In genomic region chr4:931960-932712, GRCh38 we compare ENCODE assay signal across 8 cellular contexts. TPM values are rescaled to one million over a fixed set of nuclear protein-coding genes. Genes with fewer than 3 reads are reported as not detected.
DNase-seq lines count a peak whose midpoint lies in the region; ATAC-seq, FAIRE-seq and TF ChIP-seq lines count a peak whose summit lies in the region.

Gene GAK, minus strand, starts transcription at chr4:932316. Its CDS starts 129 bp downstream, at chr4:932187.
Gene TMEM175, plus strand, starts transcription at chr4:932460. Its CDS starts 15,280 bp downstream, at chr4:947740.

- intact Hi-C loops in Caco-2 (cut with micrococcal nuclease; ENCODE audit: unreplicated experiment): loop anchor here (5.0 kb wide), 2 partner anchors 40 to 60 kb away; partner anchors contain the start of genes DGKQ and SLC26A1

- peak within 1 kb of the TSS; percentile 86 for H3K4me3 Mint-ChIP-seq in Caco-2 (ENCODE audit: unreplicated experiment)
- peak within 1 kb of the TSS; percentile 97 for H3K4me3 Mint-ChIP-seq in activated CD8-positive, alpha-beta memory T cell treated with anti-CD3 and anti-CD28 coated beads, Interleukin-2, amount 10 ng/mL, durations not matched to agents 7 days and 5 days

- H2AK5ac ChIP-seq in H1 (ENCODE audit: low read depth, low read length): no peak within 1 kb of the TSS
- no peak within 1 kb of the TSS for H2AK5ac ChIP-seq in mesenchymal stem cell (ENCODE audit: low read length, severe bottlenecking)

- H3K23ac ChIP-seq in H1 (ENCODE audit: insufficient read length) (no peak within 1 kb of the TSS), mesenchymal stem cell (ENCODE audit: low read length in 2 of 2) (peak within 1 kb of the TSS; percentile 96 to 98)

- peak within 1 kb of the TSS; percentile 75 for H3K27ac ChIP-seq in H1 (ENCODE audit: low read depth, low read length)
- peak within 1 kb of the TSS; percentile 46 for H3K27ac ChIP-seq in mesenchymal stem cell (ENCODE audit: low read length, poor library complexity, severe bottlenecking)

- peaks cover 16 to 39% of the 10 kb centered on the region in 2 experiments for H3K79me2 ChIP-seq in H1 (ENCODE audit: control insufficient read depth in 1 of 2, insufficient read depth in 2 of 2, low read length in 2 of 2)

- H3K27me3 ChIP-seq in Caco-2 (replicated peaks; ENCODE audit: control insufficient read depth, insufficient read depth, low read length): no peaks in the 10 kb centered on the region
- no peaks in the 10 kb centered on the region for H3K27me3 ChIP-seq in H1 (replicated peaks in 1 of 4; ENCODE audit: control insufficient read depth in 3 of 4, extremely low read depth in 1 of 4, insufficient read depth in 3 of 4, low read length in 3 of 4)
- no peaks in the 10 kb centered on the region for H3K27me3 ChIP-seq in mesenchymal stem cell (ENCODE audit: control insufficient read depth in 1 of 2, insufficient read depth in 1 of 2, low read length in 2 of 2)

- no peak for TF ChIP-seq EP300 in H1 (IDR thresholded peaks at IDR 0.05; ENCODE audit: borderline replicate concordance in 1 of 2, low read depth in 2 of 2, low read length in 2 of 2)

- peaks cover 10% of the 10 kb centered on the region for H3K4me1 Mint-ChIP-seq in Caco-2 (ENCODE audit: low read depth, unreplicated experiment)
- H3K4me1 Mint-ChIP-seq in activated CD8-positive, alpha-beta memory T cell treated with anti-CD3 and anti-CD28 coated beads, Interleukin-2, amount 10 ng/mL, durations not matched to agents 7 days and 5 days: peaks cover 41% of the 10 kb centered on the region

- peaks cover 14% of the 10 kb centered on the region; the same call in 1 of the 2 replicates for H3K23me2 ChIP-seq in H1 (ENCODE audit: low read depth, low read length)

- H3K36me3 ChIP-seq in Caco-2 (ENCODE audit: control insufficient read depth, insufficient read depth, low read length): no peaks in the 10 kb centered on the region
- H3K36me3 ChIP-seq in H1 (ENCODE audit: control insufficient read depth in 2 of 4, insufficient read depth in 4 of 4, low read length in 3 of 4): no peaks in the 10 kb centered on the region
- H3K36me3 ChIP-seq in mesenchymal stem cell (ENCODE audit: control insufficient read depth in 1 of 2, insufficient read depth in 2 of 2, low read depth in 1 of 2, low read length in 2 of 2): peaks cover 0 to 10% of the 10 kb centered on the region in 2 experiments

- peak within 1 kb of the TSS; percentile 92 for H2BK5ac ChIP-seq in H1 (ENCODE audit: low read depth, low read length)
- H2BK5ac ChIP-seq in mesenchymal stem cell (ENCODE audit: low read depth, low read length, poor library complexity, severe bottlenecking): no peak within 1 kb of the TSS

- TF ChIP-seq POLR2A in H1 (IDR thresholded peaks at IDR 0.05; ENCODE audit: control extremely low read depth in 1 of 2, low read depth in 2 of 2, low read length in 2 of 2): peak in 1 of 2 experiments; percentile 84; a peak in 2 of 3 replicates

- CTCF ChIA-PET in Caco-2 (lab: Charles Lee) (interaction anchor here (0.5 to 1.2 kb wide), 6 partner anchors 55 to 761 kb away, joined by 3 to 11 read pairs (median 3); partner anchors contain the start of genes FGFRL1, IDUA and RNF212), H1 (lab: Charles Lee; ENCODE audit: partially characterized antibody) (interaction anchor here (0.6 to 1.7 kb wide), 6 partner anchors 10 to 478 kb away, joined by 3 to 4 read pairs (median 4); no protein-coding TSS in a partner anchor)
- CTCF ChIA-PET in activated CD8-positive, alpha-beta memory T cell treated with anti-CD3 and anti-CD28 coated beads, Interleukin-2, amount 10 ng/mL, durations not matched to agents 7 days and 5 days (lab: Charles Lee): interaction anchor here (0.8 to 4.0 kb wide), 5 partner anchors 54 to 219 kb away, joined by 3 to 26 read pairs (median 3); partner anchors contain the start of gene IDUA

- H3K14ac ChIP-seq in H1 (ENCODE audit: insufficient read length) (no peak within 1 kb of the TSS), mesenchymal stem cell (ENCODE audit: low read length in 2 of 2) (peak within 1 kb of the TSS; percentile 80 to 95)

- H3K4me3 ChIP-seq in Caco-2 (ENCODE audit: low read depth, low read length): peak within 1 kb of the TSS; percentile 82
- peak within 1 kb of the TSS; percentile 86 to 96 (median 90) for H3K4me3 ChIP-seq in H1 (ENCODE audit: extremely low read depth in 1 of 4, insufficient read depth in 2 of 4, low read depth in 3 of 4, low read length in 4 of 4)
- H3K4me3 ChIP-seq in mesenchymal stem cell (ENCODE audit: insufficient read depth in 1 of 2, low read depth in 1 of 2, low read length in 2 of 2): peak within 1 kb of the TSS; percentile 89 to 95

- H4K8ac ChIP-seq in H1 (ENCODE audit: extremely low read depth, insufficient read depth, low read length): peak within 1 kb of the TSS; percentile 95
- peak within 1 kb of the TSS; percentile 92 for H4K8ac ChIP-seq in mesenchymal stem cell (ENCODE audit: low read length)

- no TSS peak for BruUV-seq in Caco-2 (replicated peaks; lab: Mats Ljungman, UMichigan)

- H3K27ac Mint-ChIP-seq in Caco-2 (ENCODE audit: unreplicated experiment): peak within 1 kb of the TSS; percentile 92
- H3K27ac Mint-ChIP-seq in activated CD8-positive, alpha-beta memory T cell treated with anti-CD3 and anti-CD28 coated beads, Interleukin-2, amount 10 ng/mL, durations not matched to agents 7 days and 5 days: peak within 1 kb of the TSS; percentile 97

- no peak within 1 kb of the TSS for H2BK15ac ChIP-seq in H1 (ENCODE audit: low read length)
- H2BK15ac ChIP-seq in mesenchymal stem cell (ENCODE audit: low read depth, poor library complexity, severe bottlenecking): peak within 1 kb of the TSS; percentile 97

- TF ChIP-seq CTCF in Caco-2 (IDR thresholded peaks at IDR 0.05; ENCODE audit: insufficient read depth in 1 of 2, low read depth in 1 of 2, low read length in 1 of 2, severe bottlenecking in 1 of 2, unreplicated experiment in 1 of 2) (no peak), H1 (IDR thresholded peaks at IDR 0.05; ENCODE audit: control extremely low read depth in 1 of 3, insufficient read depth in 1 of 3, low read depth in 1 of 3, low read length in 3 of 3) (no peak; a peak in 1 of 4 replicates)

- no peak for FAIRE-seq in H1 (lab: Jason Lieb, UNC)

- WGBS in H1 (ENCODE audit: extremely low coverage in 1 of 2, insufficient coverage in 1 of 2, insufficient read length in 1 of 2, insufficient replicate concordance in 2 of 2, low coverage in 1 of 2, low lambda C conversion rate in 2 of 2, missing lambda C conversion rate in 1 of 2), 2 experiments: 1% methylated on average over 86 of the region's 99 CpGs; no CpG with 5 or more reads in 1 of the 2 experiments
- under 1% methylated on average over 97 of the region's 99 CpGs for WGBS in mesenchymal stem cell

- peak within 1 kb of the TSS; percentile 77 to 97 (median 84) for H3K9ac ChIP-seq in H1 (replicated peaks in 1 of 4; ENCODE audit: extremely low read depth in 1 of 4, low read depth in 3 of 4, low read length in 3 of 4)
- H3K9ac ChIP-seq in mesenchymal stem cell (ENCODE audit: low read length): peak within 1 kb of the TSS; percentile 96

- no peaks in the 10 kb centered on the region for H3K9me3 ChIP-seq in Caco-2
- H3K9me3 ChIP-seq in H1 (ENCODE audit: insufficient read depth in 2 of 2, low read depth in 1 of 2, low read length in 1 of 2): no peaks in the 10 kb centered on the region
- H3K9me3 ChIP-seq in mesenchymal stem cell (ENCODE audit: control insufficient read depth, low read length): no peaks in the 10 kb centered on the region

- ATAC-seq in GM21390 (IDR thresholded peaks at IDR 0.05; ENCODE audit: unreplicated experiment): peak; percentile 87
- ATAC-seq in activated CD8-positive, alpha-beta memory T cell treated with anti-CD3 and anti-CD28 coated beads, Interleukin-2, amount 10 ng/mL, durations not matched to agents 7 days and 5 days: peak; percentile 93

- peak within 1 kb of the TSS; percentile 91 for H3K4ac ChIP-seq in H1 (replicated peaks; ENCODE audit: insufficient read length, low read depth, low read length)
- peak within 1 kb of the TSS; percentile 75 to 99 for H3K4ac ChIP-seq in mesenchymal stem cell (ENCODE audit: low read depth in 1 of 2, low read length in 2 of 2)

- H3K4me1 ChIP-seq in Caco-2 (peaks cover 11% of the 10 kb centered on the region), H1 (replicated peaks in 1 of 4; ENCODE audit: control insufficient read depth in 3 of 4, insufficient read depth in 4 of 4, low read length in 3 of 4) (peaks cover 0 to 8% (median 4%) of the 10 kb centered on the region in 4 experiments; a peak in 4 of 7 replicates), mesenchymal stem cell (ENCODE audit: control insufficient read depth, insufficient read depth, low read depth, low read length) (peaks cover 23% of the 10 kb centered on the region)

- peak within 1 kb of the TSS; percentile 77 for H4K5ac ChIP-seq in H1 (ENCODE audit: insufficient read length, low read depth, low read length)

- H2BK120ac ChIP-seq in H1 (replicated peaks; ENCODE audit: low read depth, low read length): no peak within 1 kb of the TSS
- no peak within 1 kb of the TSS for H2BK120ac ChIP-seq in mesenchymal stem cell (ENCODE audit: low read depth, low read length)

- H3K4me2 ChIP-seq in H1 (ENCODE audit: insufficient read depth in 1 of 2, low read depth in 2 of 2, low read length in 2 of 2) (peak within 1 kb of the TSS; percentile 61 to 97), mesenchymal stem cell (ENCODE audit: low read length, poor library complexity, severe bottlenecking) (peak within 1 kb of the TSS; percentile 100)

- no peak for TF ChIP-seq RAD21 in H1 (IDR thresholded peaks at IDR 0.05 in 1 of 2, conservative IDR thresholded peaks at IDR 0.05 in 1 of 2; ENCODE audit: low read depth in 2 of 2, low read length in 2 of 2)

- H3K27me3 Mint-ChIP-seq in Caco-2 (ENCODE audit: insufficient read depth, unreplicated experiment): no peaks in the 10 kb centered on the region
- no peaks in the 10 kb centered on the region for H3K27me3 Mint-ChIP-seq in activated CD8-positive, alpha-beta memory T cell treated with anti-CD3 and anti-CD28 coated beads, Interleukin-2, amount 10 ng/mL, durations not matched to agents 7 days and 5 days

- no peaks in the 10 kb centered on the region for H3K9me3 Mint-ChIP-seq in Caco-2 (ENCODE audit: unreplicated experiment)
- no peaks in the 10 kb centered on the region for H3K9me3 Mint-ChIP-seq in activated CD8-positive, alpha-beta memory T cell treated with anti-CD3 and anti-CD28 coated beads, Interleukin-2, amount 10 ng/mL, durations not matched to agents 7 days and 5 days (ENCODE audit: low read depth)

- peaks cover 21% of the 10 kb centered on the region for H3K36me3 Mint-ChIP-seq in Caco-2 (ENCODE audit: insufficient read depth, unreplicated experiment)
- H3K36me3 Mint-ChIP-seq in activated CD8-positive, alpha-beta memory T cell treated with anti-CD3 and anti-CD28 coated beads, Interleukin-2, amount 10 ng/mL, durations not matched to agents 7 days and 5 days: peaks cover 3% of the 10 kb centered on the region

- H4K20me1 ChIP-seq in H1 (replicated peaks in 1 of 2; ENCODE audit: control insufficient read depth in 1 of 2, insufficient read depth in 2 of 2, low read length in 2 of 2): peaks cover 7 to 8% of the 10 kb centered on the region in 2 experiments

- DNase-seq in Caco-2 (peak; percentile 92 to 97), HUDEP-2 (lab: John Stamatoyannopoulos, UW; ENCODE audit: unreplicated experiment in 76 of 76) (peak in 75 of 76 experiments; percentile 29 to 97 (median 90)), NOMO-1 treated with dmso at 0.1 percent for 144 hours (lab: John Stamatoyannopoulos, UW; ENCODE audit: unreplicated experiment) (peak; percentile 94), H1 (ENCODE audit: low read depth in 1 of 2, low spot score in 2 of 2) (peak; percentile 82 to 97), mesenchymal stem cell (peak; percentile 94)
- peak; percentile 98 for DNase-seq in activated CD8-positive, alpha-beta memory T cell treated with anti-CD3 and anti-CD28 coated beads, Interleukin-2, amount 10 ng/mL, durations not matched to agents 7 days and 5 days
- peak; percentile 89 for DNase-seq in stimulated activated CD8-positive, alpha-beta memory T cell treated with anti-CD3 and anti-CD28 coated beads, Interleukin-12 subunit alpha, Interleukin-12 subunit beta, amount 100 ng/mL, for 24 hours (ENCODE audit: extremely low read depth)

- peaks cover 13% of the 10 kb centered on the region for H3K79me1 ChIP-seq in H1 (ENCODE audit: low read depth, low read length)
- H3K79me1 ChIP-seq in mesenchymal stem cell (replicated peaks; ENCODE audit: low read length, poor library complexity, severe bottlenecking): peaks cover 9% of the 10 kb centered on the region

- H2AFZ ChIP-seq in H1 (ENCODE audit: low read length) (peak within 1 kb of the TSS; percentile 80), mesenchymal stem cell (ENCODE audit: low read depth, low read length) (peak within 1 kb of the TSS; percentile 87)

- peak within 1 kb of the TSS; percentile 81 for H4K91ac ChIP-seq in H1 (replicated peaks; ENCODE audit: insufficient read length, low read length)
- peak within 1 kb of the TSS; percentile 98 for H4K91ac ChIP-seq in mesenchymal stem cell (ENCODE audit: low read length)

- no peak within 1 kb of the TSS for H2BK20ac ChIP-seq in H1 (ENCODE audit: low read length)

- POLR2A ChIA-PET in Caco-2 (lab: Charles Lee) (interaction anchor here (0.6 to 1.4 kb wide), 6 partner anchors 16 to 936 kb away, joined by 3 to 10 read pairs (median 5); partner anchors contain the start of genes IDUA and SLC26A1), H1 (lab: Charles Lee; ENCODE audit: partially characterized antibody) (interaction anchor here (0.6 to 1.5 kb wide), 8 partner anchors 11 to 124 kb away, joined by 3 to 5 read pairs (median 4); no protein-coding TSS in a partner anchor)

- H2BK12ac ChIP-seq in H1 (ENCODE audit: low read depth, low read length): peak within 1 kb of the TSS; percentile 39; the same call in 1 of the 2 replicates
- H2BK12ac ChIP-seq in mesenchymal stem cell (ENCODE audit: low read length in 2 of 2): peak within 1 kb of the TSS in 1 of 2 experiments; percentile 55

- H3K18ac ChIP-seq in H1 (ENCODE audit: extremely low read depth, low read length) (peak within 1 kb of the TSS; percentile 48; the same call in 1 of the 2 replicates), mesenchymal stem cell (ENCODE audit: low read depth in 1 of 2, low read length in 2 of 2) (peak within 1 kb of the TSS; percentile 82 to 93)

- H3K56ac ChIP-seq in H1 (replicated peaks; ENCODE audit: insufficient read length, low read depth, low read length): peak within 1 kb of the TSS; percentile 95

RNA-seq across cellular contexts. Expression of gene GAK, which starts in this region (rescaled TPM):
- total RNA-seq in Caco-2 (2022): 126 TPM in 2 replicates
- 100 to 1,000 TPM; 152 to 176 TPM for total RNA-seq in activated CD8-positive, alpha-beta memory T cell treated with anti-CD3 and anti-CD28 coated beads, Interleukin-2, amount 10 ng/mL, durations not matched to agents 7 days and 5 days
- 70.8 and 76.9 TPM in 2 replicates for total RNA-seq in H1 (2021; fragmentation: NEBNext Ultra II Directional; extraction: Animal tissue kit (Norgen Biotek cat#: 25700))
- 31.5 and 50.3 TPM in 2 replicates for polyA plus RNA-seq in H1 (2011; rRNA removed)
- polyA plus RNA-seq in H1 (2011; cell fraction: cytosol; rRNA removed): 29.0 TPM
- 130 TPM for polyA plus RNA-seq in H1 (2011; cell fraction: nucleus; rRNA removed)
- polyA plus RNA-seq in H1 (2012, experiment 1 of 2): 42.1 to 71.0 TPM (median 63.2 TPM) in 4 replicates
- 48.2 TPM for polyA plus RNA-seq in H1 (2012, experiment 2 of 2)
- 54.1 TPM for polyA plus RNA-seq in H1 (2013, experiment 1 of 2)
- polyA plus RNA-seq in H1 (2013, experiment 2 of 2): 49.8 TPM
- polyA minus RNA-seq in H1 (2011; rRNA and poly(A)+ RNA removed): 37.0 and 38.9 TPM in 2 replicates
- polyA minus RNA-seq in H1 (2011; cell fraction: cytosol; rRNA and poly(A)+ RNA removed): 24.0 TPM
- 61.0 TPM for polyA minus RNA-seq in H1 (2011; cell fraction: nucleus; rRNA and poly(A)+ RNA removed)
- polyA plus RNA-seq in mesenchymal stem cell (2013, experiment 1 of 2): 65.4 TPM
- 63.5 TPM for polyA plus RNA-seq in mesenchymal stem cell (2013, experiment 2 of 2)

RNA-seq across cellular contexts. Expression of gene TMEM175, which starts in this region (rescaled TPM):
- total RNA-seq in Caco-2 (2022): 22.3 and 30.2 TPM in 2 replicates
- 10 to 100 TPM; 23.4 to 37.2 TPM for total RNA-seq in activated CD8-positive, alpha-beta memory T cell treated with anti-CD3 and anti-CD28 coated beads, Interleukin-2, amount 10 ng/mL, durations not matched to agents 7 days and 5 days
- total RNA-seq in H1 (2021; fragmentation: NEBNext Ultra II Directional; extraction: Animal tissue kit (Norgen Biotek cat#: 25700)): 3.0 and 4.9 TPM in 2 replicates
- polyA plus RNA-seq in H1 (2011; rRNA removed): 20.7 and 32.8 TPM in 2 replicates
- 11.2 TPM for polyA plus RNA-seq in H1 (2011; cell fraction: cytosol; rRNA removed)
- 61.6 TPM for polyA plus RNA-seq in H1 (2011; cell fraction: nucleus; rRNA removed)
- polyA plus RNA-seq in H1 (2012, experiment 1 of 2): 8.2 to 12.3 TPM (median 8.4 TPM) in 4 replicates
- 7.1 TPM for polyA plus RNA-seq in H1 (2012, experiment 2 of 2)
- 9.2 TPM for polyA plus RNA-seq in H1 (2013, experiment 1 of 2)
- polyA plus RNA-seq in H1 (2013, experiment 2 of 2): 5.8 TPM
- polyA minus RNA-seq in H1 (2011; rRNA and poly(A)+ RNA removed): 6.3 and 7.5 TPM in 2 replicates
- 2.9 TPM for polyA minus RNA-seq in H1 (2011; cell fraction: cytosol; rRNA and poly(A)+ RNA removed)
- polyA minus RNA-seq in H1 (2011; cell fraction: nucleus; rRNA and poly(A)+ RNA removed): 7.2 TPM
- 20.5 TPM for polyA plus RNA-seq in mesenchymal stem cell (2013, experiment 1 of 2)
- polyA plus RNA-seq in mesenchymal stem cell (2013, experiment 2 of 2): 23.0 TPM

Comparison
In these comparisons a context has a peak if more than half of its experiments do, and no peak if none do; other contexts are left out.
1. Peak in every context shown above with its lines: DNase-seq, ATAC-seq, H3K4me3 ChIP-seq and H3K27ac ChIP-seq.